22 cellular contexts compared by ENCODE assay signal in the genomic region with DNA sequence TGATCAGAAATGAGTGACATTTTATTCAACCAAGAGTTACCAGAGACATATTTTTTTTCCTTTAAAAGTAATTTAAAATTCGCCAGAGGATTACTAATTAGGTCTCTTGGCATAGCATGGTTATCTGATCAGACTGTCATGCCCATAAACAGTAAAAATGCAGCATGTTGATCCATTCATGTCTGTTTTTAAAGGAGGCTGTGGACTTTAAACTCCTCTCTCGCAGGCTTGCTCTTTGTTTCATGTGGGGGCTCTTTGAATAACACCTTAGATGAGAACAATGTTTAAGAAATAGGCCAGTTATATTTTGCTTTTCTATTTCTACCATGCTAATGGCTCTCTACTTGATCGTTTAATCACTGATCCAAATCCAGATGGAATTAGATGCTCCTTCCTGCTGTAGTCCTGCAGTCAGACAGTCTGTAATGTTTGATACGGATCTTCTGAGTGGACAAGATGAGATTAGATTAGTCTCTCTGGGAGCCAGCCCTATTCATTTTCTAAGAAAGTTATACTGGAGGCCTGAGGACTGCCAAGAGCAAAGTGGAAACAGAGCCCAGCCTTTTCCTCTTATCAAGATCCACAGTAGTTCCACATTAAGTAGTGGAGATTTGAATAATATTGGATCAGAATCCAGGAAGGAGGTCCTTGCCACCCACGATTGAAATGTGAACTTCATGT.
"Had no signal": no experiment of that assay in that cellular context is flagged by ENCODE, and none has a peak within 500 bp of the region (broad histone marks: within the 10 kb centered on the region; RNA-seq: fewer than 3 reads in every experiment).

No MANE protein-coding gene starts in this region.

- DNase-seq: effector memory CD4-positive, alpha-beta T cell; foreskin fibroblast; glutamatergic neuron; kidney; left cardiac atrium; left ventricle myocardium inferior; lower lobe of right lung; mesenchymal stem cell; naive B cell; psoas muscle; retina; small intestine; stimulated activated CD4-positive, alpha-beta T cell treated with anti-CD3 and anti-CD28 coated beads, Interleukin-2, amount 100 ng/mL, for 48 hours; stimulated activated CD8-positive, alpha-beta memory T cell treated with anti-CD3 and anti-CD28 coated beads, Interleukin-4, amount 100 ng/mL, for 48 hours; stimulated activated naive CD8-positive, alpha-beta T cell treated with anti-CD3 and anti-CD28 coated beads, Interleukin-15, Interleukin-2, amounts not matched to agents 100 U/mL and 50 U/mL, for 24 hours; thyroid gland had no signal

- H3K36me3 Mint-ChIP-seq: naive B cell; stimulated activated effector memory CD8-positive, alpha-beta T cell treated with anti-CD3 and anti-CD28 coated beads, Interleukin-12 subunit alpha, Interleukin-12 subunit beta, amount 100 ng/mL, for 72 hours; type B pancreatic cell had no signal

- H3K36me3 ChIP-seq: gastroesophageal sphincter, left ventricle myocardium inferior, lower lobe of right lung, neutrophil, suprapubic skin, thyroid gland had no signal

- H3K27ac ChIP-seq: gastroesophageal sphincter, left ventricle myocardium inferior, lower lobe of right lung, neutrophil, psoas muscle, suprapubic skin, thyroid gland had no signal

- H3K9me3 ChIP-seq: gastroesophageal sphincter, left ventricle myocardium inferior, lower lobe of right lung, neutrophil, psoas muscle, suprapubic skin, thyroid gland had no signal

- H3K9me3 Mint-ChIP-seq: naive B cell; stimulated activated effector memory CD8-positive, alpha-beta T cell treated with anti-CD3 and anti-CD28 coated beads, Interleukin-12 subunit alpha, Interleukin-12 subunit beta, amount 100 ng/mL, for 72 hours; type B pancreatic cell had no signal

- H3K4me1 Mint-ChIP-seq: naive B cell; stimulated activated effector memory CD8-positive, alpha-beta T cell treated with anti-CD3 and anti-CD28 coated beads, Interleukin-12 subunit alpha, Interleukin-12 subunit beta, amount 100 ng/mL, for 72 hours had no signal

- H3K4me3 ChIP-seq: gastroesophageal sphincter, left ventricle myocardium inferior, lower lobe of right lung, psoas muscle, suprapubic skin, thyroid gland had no signal

- H3K27ac Mint-ChIP-seq: stimulated activated effector memory CD8-positive, alpha-beta T cell treated with anti-CD3 and anti-CD28 coated beads, Interleukin-12 subunit alpha, Interleukin-12 subunit beta, amount 100 ng/mL, for 72 hours; type B pancreatic cell had no signal

- H3K27me3 Mint-ChIP-seq: naive B cell, type B pancreatic cell had no signal

- ATAC-seq: esophagus mucosa; gastroesophageal sphincter; left cardiac atrium; lower lobe of right lung; psoas muscle; stimulated activated effector memory CD8-positive, alpha-beta T cell treated with anti-CD3 and anti-CD28 coated beads, Interleukin-12 subunit alpha, Interleukin-12 subunit beta, amount 100 ng/mL, for 72 hours; stimulated activated naive CD8-positive, alpha-beta T cell treated with anti-CD3 and anti-CD28 coated beads, Interleukin-15, Interleukin-2, amounts not matched to agents 100 U/mL and 50 U/mL, for 24 hours had no signal

- H3K4me3 Mint-ChIP-seq: naive B cell; stimulated activated effector memory CD8-positive, alpha-beta T cell treated with anti-CD3 and anti-CD28 coated beads, Interleukin-12 subunit alpha, Interleukin-12 subunit beta, amount 100 ng/mL, for 72 hours; type B pancreatic cell had no signal
